In the genomic region with DNA sequence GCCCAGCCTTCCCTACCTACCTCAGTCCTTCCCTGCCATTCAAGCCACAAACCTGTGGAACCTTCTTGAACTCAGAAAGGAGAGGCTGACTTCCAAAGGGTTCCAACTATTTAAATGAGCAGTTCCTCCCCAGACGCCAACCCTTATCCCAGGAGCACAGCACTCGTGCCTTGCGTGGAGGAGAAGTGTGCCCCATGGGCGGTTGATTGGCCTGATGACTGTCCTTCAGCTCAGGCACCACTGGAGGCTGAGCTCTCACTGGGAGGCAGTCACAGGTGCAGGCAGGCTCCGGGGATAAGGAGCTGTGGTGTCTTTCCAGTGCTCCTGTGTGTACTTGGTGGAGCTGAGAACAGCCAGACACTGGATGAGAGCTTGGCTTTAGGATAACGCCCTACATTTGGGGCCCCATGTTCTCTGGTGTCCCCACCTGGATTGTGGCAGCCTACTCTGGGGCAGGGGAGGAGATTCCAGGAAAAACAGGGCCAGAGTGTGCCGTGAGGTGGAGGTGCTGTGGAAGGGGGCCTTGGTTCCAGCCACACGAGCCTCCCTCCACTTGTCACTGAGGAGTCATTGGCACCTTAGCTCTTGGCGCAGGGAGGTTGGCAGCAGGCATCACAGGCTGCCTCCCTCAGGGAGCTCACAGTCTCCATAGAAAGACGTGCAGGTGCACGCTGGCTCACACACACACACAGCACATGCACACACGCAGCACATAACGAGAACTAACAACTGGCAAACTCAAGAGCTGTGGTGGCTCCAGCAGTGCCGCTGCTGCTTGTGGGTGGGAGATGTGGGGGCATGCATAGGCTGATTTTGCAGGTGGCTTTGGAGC, we compare ENCODE assay signal across 20 cellular contexts. TPM values are rescaled to one million over a fixed set of nuclear protein-coding genes. Genes with fewer than 3 reads are reported as not detected.
A peak's percentile ranks its signal among the peaks of the same experiment; 100 is the strongest.
DNase-seq lines count a peak whose midpoint lies in the region; ATAC-seq, FAIRE-seq and TF ChIP-seq lines count a peak whose summit lies in the region.
"Had no signal": no experiment of that assay in that cellular context is flagged by ENCODE, and none has a peak within 500 bp of the region (broad histone marks: within the 10 kb centered on the region; RNA-seq: fewer than 3 reads in every experiment).

No MANE protein-coding gene starts in this region.

- POLR2A ChIA-PET in H1 (lab: Charles Lee; ENCODE audit: partially characterized antibody): interaction anchor here (1.9 to 3.7 kb wide), 2 partner anchors 11 to 13 kb away, joined by 4 to 22 read pairs; no protein-coding TSS in a partner anchor

- ATAC-seq in left ventricle myocardium superior (no peak), GM21367 (IDR thresholded peaks at IDR 0.05; ENCODE audit: unreplicated experiment) (no peak), HG03139 (IDR thresholded peaks at IDR 0.05; ENCODE audit: unreplicated experiment) (no peak)

- H3K4me3 ChIP-seq in H1 (ENCODE audit: extremely low read depth in 1 of 4, insufficient read depth in 2 of 4, low read depth in 3 of 4, low read length in 4 of 4): no peak overlapping the region
- peak overlapping the region in 1 of 2 donors; percentile 7 for H3K4me3 ChIP-seq in neuronal stem cell (ENCODE audit: low read length in 2 of 2)
- no peak overlapping the region for H3K4me3 ChIP-seq in hepatocyte
- H3K4me3 ChIP-seq: GM23248 had no signal

- FAIRE-seq in H1 (lab: Jason Lieb, UNC): no peak
- FAIRE-seq: A204.1, G401.6, GM18507 had no signal

- intact Hi-C loops in cardiac septum (cut with DNase I) (no loop called here), left ventricle myocardium superior (cut with micrococcal nuclease) (no loop called here)

- H3K9me3 ChIP-seq in H1 (ENCODE audit: insufficient read depth in 2 of 2, low read depth in 1 of 2, low read length in 1 of 2) (no peaks in the 10 kb centered on the region), neuronal stem cell (replicated peaks in 1 of 2; ENCODE audit: control insufficient read depth in 2 of 2, insufficient read depth in 1 of 2, low read depth in 1 of 2, low read length in 2 of 2) (no peaks in the 10 kb centered on the region), hepatocyte (ENCODE audit: low read depth) (no peaks in the 10 kb centered on the region)

- H3K18ac ChIP-seq in H1 (ENCODE audit: extremely low read depth, low read length): no peak overlapping the region
- H3K18ac ChIP-seq in neuronal stem cell (ENCODE audit: low read length): peak overlapping the region; percentile 87

- H2AFZ ChIP-seq in H1 (ENCODE audit: low read length) (0 out of 2 replicates have a peak overlapping the region, but pooled peaks have one; percentile 45), neuronal stem cell (ENCODE audit: low read length) (no peak overlapping the region), hepatocyte (no peak overlapping the region)
- H2AFZ ChIP-seq: GM23248 had no signal

- H2BK120ac ChIP-seq in H1 (replicated peaks; ENCODE audit: low read depth, low read length): peak overlapping the region; percentile 59
- H2BK120ac ChIP-seq in neuronal stem cell (ENCODE audit: low read depth, low read length): peak overlapping the region; percentile 25

- H3K27me3 ChIP-seq in H1 (replicated peaks in 1 of 4; ENCODE audit: control insufficient read depth in 3 of 4, extremely low read depth in 1 of 4, insufficient read depth in 3 of 4, low read length in 3 of 4) (peaks cover 0 to 3% (median 0%) of the 10 kb centered on the region in 4 experiments; a peak in 1 of 7 replicates), neuronal stem cell (ENCODE audit: control insufficient read depth in 3 of 3, insufficient read depth in 3 of 3, low read depth in 1 of 3, low read length in 3 of 3) (peaks cover 0 to 40% (median 3%) of the 10 kb centered on the region in 3 experiments), hepatocyte (peaks cover 14% of the 10 kb centered on the region)

- H2BK20ac ChIP-seq in H1 (ENCODE audit: low read length): 0 out of 2 replicates have a peak overlapping the region, but pooled peaks have one; percentile 29

- H4K5ac ChIP-seq in H1 (ENCODE audit: insufficient read length, low read depth, low read length): no peak overlapping the region

- H3K14ac ChIP-seq in H1 (ENCODE audit: insufficient read length) (no peak overlapping the region), neuronal stem cell (ENCODE audit: low read length) (no peak overlapping the region)

- TF ChIP-seq POLR2A in H1 (IDR thresholded peaks at IDR 0.05; ENCODE audit: control extremely low read depth in 1 of 2, low read depth in 2 of 2, low read length in 2 of 2): no peak

- H2BK15ac ChIP-seq in H1 (ENCODE audit: low read length): peak overlapping the region; percentile 93
- H2BK15ac ChIP-seq in neuronal stem cell (ENCODE audit: low read length): peak overlapping the region; percentile 13

- no peak for TF ChIP-seq EP300 in H1 (IDR thresholded peaks at IDR 0.05; ENCODE audit: borderline replicate concordance in 1 of 2, low read depth in 2 of 2, low read length in 2 of 2)

- CTCF ChIA-PET in H1 (lab: Charles Lee; ENCODE audit: partially characterized antibody): interaction anchor here (0.6 to 12.0 kb wide), 26 partner anchors 10 to 265 kb away, joined by 3 to 223 read pairs (median 8); partner anchors contain the start of genes CLCN2, POLR2H and THPO

- peaks cover 3% of the 10 kb centered on the region; the same call in 1 of the 2 replicates for H3K23me2 ChIP-seq in H1 (ENCODE audit: low read depth, low read length)

- H3K27ac ChIP-seq in H1 (ENCODE audit: low read depth, low read length) (no peak overlapping the region), neuronal stem cell (replicated peaks; ENCODE audit: low read length) (no peak overlapping the region), hepatocyte (no peak overlapping the region)
- H3K27ac ChIP-seq: GM23248, KMS-11 had no signal

- 0 out of 2 replicates have a peak overlapping the region, but pooled peaks have one; percentile 19 for H2BK5ac ChIP-seq in H1 (ENCODE audit: low read depth, low read length)
- H2BK5ac ChIP-seq in neuronal stem cell (ENCODE audit: low read length): no peak overlapping the region

- H2AK5ac ChIP-seq in H1 (ENCODE audit: low read depth, low read length): no peak overlapping the region
- H2AK5ac ChIP-seq in neuronal stem cell (ENCODE audit: low read depth, low read length): peak overlapping the region; percentile 79

- peak; percentile 68 for DNase-seq in cardiac septum (ENCODE audit: low spot score)
- no peak for DNase-seq in left ventricle myocardium superior
- peak in 1 of 2 experiments; percentile 44 for DNase-seq in H1 (ENCODE audit: low read depth in 1 of 2, low spot score in 2 of 2)
- DNase-seq in neuronal stem cell (ENCODE audit: low spot score): no peak
- no peak for DNase-seq in globus pallidus (ENCODE audit: low spot score)
- no peak for DNase-seq in hepatocyte (ENCODE audit: low spot score)
- DNase-seq: C1 segment of cervical spinal cord, DND-41, GM23248, HFFc6, NCI-H1436 treated with DMSO at 0.1 percent for 48 hours, NCI-H2029 treated with DMSO at 0.1 percent for 48 hours, NCI-H510A treated with DMSO at 0.1 percent for 48 hours, SHP77 treated with DMSO at 0.1 percent for 48 hours had no signal

- H4K8ac ChIP-seq in H1 (ENCODE audit: extremely low read depth, insufficient read depth, low read length) (no peak overlapping the region), neuronal stem cell (ENCODE audit: low read depth, low read length) (no peak overlapping the region)

- no peak for TF ChIP-seq RAD21 in H1 (IDR thresholded peaks at IDR 0.05 in 1 of 2, conservative IDR thresholded peaks at IDR 0.05 in 1 of 2; ENCODE audit: low read depth in 2 of 2, low read length in 2 of 2)

- no peak overlapping the region for H3K4ac ChIP-seq in H1 (replicated peaks; ENCODE audit: insufficient read length, low read depth, low read length)
- no peak overlapping the region for H3K4ac ChIP-seq in neuronal stem cell (ENCODE audit: low read length)

- H3K36me3 ChIP-seq in H1 (ENCODE audit: control insufficient read depth in 2 of 4, insufficient read depth in 4 of 4, low read length in 3 of 4): no peaks in the 10 kb centered on the region
- H3K36me3 ChIP-seq in neuronal stem cell (replicated peaks in 1 of 2; ENCODE audit: control insufficient read depth in 2 of 2, insufficient read depth in 2 of 2, low read length in 2 of 2): no peaks in the 10 kb centered on the region
- no peaks in the 10 kb centered on the region for H3K36me3 ChIP-seq in hepatocyte (replicated peaks; ENCODE audit: insufficient read depth, low read depth)

- H3K23ac ChIP-seq in H1 (ENCODE audit: insufficient read length) (no peak overlapping the region), neuronal stem cell (ENCODE audit: low read depth, low read length, poor library complexity) (no peak overlapping the region)

- H3K4me1 ChIP-seq in H1 (replicated peaks in 1 of 4; ENCODE audit: control insufficient read depth in 3 of 4, insufficient read depth in 4 of 4, low read length in 3 of 4): peaks cover 0 to 5% (median 2%) of the 10 kb centered on the region in 4 experiments; a peak in 4 of 7 replicates
- H3K4me1 ChIP-seq in neuronal stem cell (ENCODE audit: control insufficient read depth in 2 of 2, insufficient read depth in 1 of 2, low read depth in 1 of 2, low read length in 2 of 2): peaks cover 1 to 14% of the 10 kb centered on the region in 2 donors
- H3K4me1 ChIP-seq in hepatocyte (ENCODE audit: insufficient read depth): no peaks in the 10 kb centered on the region

- H3K9ac ChIP-seq in H1 (replicated peaks in 1 of 4; ENCODE audit: extremely low read depth in 1 of 4, low read depth in 3 of 4, low read length in 3 of 4) (no peak overlapping the region), neuronal stem cell (ENCODE audit: low read depth, low read length, poor library complexity) (no peak overlapping the region)
- H3K9ac ChIP-seq: GM23248, KMS-11 had no signal

- H4K20me1 ChIP-seq in H1 (replicated peaks in 1 of 2; ENCODE audit: control insufficient read depth in 1 of 2, insufficient read depth in 2 of 2, low read length in 2 of 2) (no peaks in the 10 kb centered on the region), hepatocyte (ENCODE audit: insufficient read depth, poor library complexity, severe bottlenecking) (no peaks in the 10 kb centered on the region)

- H4K91ac ChIP-seq in H1 (replicated peaks; ENCODE audit: insufficient read length, low read length) (peak overlapping the region; percentile 61), neuronal stem cell (ENCODE audit: low read depth, low read length, poor library complexity) (peak overlapping the region; percentile 68)

- H3K79me1 ChIP-seq in H1 (ENCODE audit: low read depth, low read length): no peaks in the 10 kb centered on the region; the same call in 1 of the 2 replicates
- H3K79me1 ChIP-seq in neuronal stem cell (ENCODE audit: low read depth, low read length): no peaks in the 10 kb centered on the region

- TF ChIP-seq CTCF in H1 (IDR thresholded peaks at IDR 0.05; ENCODE audit: control extremely low read depth in 1 of 3, insufficient read depth in 1 of 3, low read depth in 1 of 3, low read length in 3 of 3) (no peak), hepatocyte (IDR thresholded peaks at IDR 0.05; ENCODE audit: poor library complexity) (no peak)

- H2BK12ac ChIP-seq in H1 (ENCODE audit: low read depth, low read length) (peak overlapping the region; percentile 87), neuronal stem cell (ENCODE audit: low read length) (peak overlapping the region; percentile 87)

- H3K4me2 ChIP-seq in H1 (ENCODE audit: insufficient read depth in 1 of 2, low read depth in 2 of 2, low read length in 2 of 2): no peak overlapping the region; a peak in 2 of 4 replicates
- no peak overlapping the region for H3K4me2 ChIP-seq in neuronal stem cell (ENCODE audit: insufficient read depth, low read length, poor library complexity, severe bottlenecking)
- no peak overlapping the region for H3K4me2 ChIP-seq in hepatocyte
- H3K4me2 ChIP-seq: KMS-11 had no signal

- H3K79me2 ChIP-seq in H1 (ENCODE audit: control insufficient read depth in 1 of 2, insufficient read depth in 2 of 2, low read length in 2 of 2) (no peaks in the 10 kb centered on the region), hepatocyte (no peaks in the 10 kb centered on the region)

- H3K9me2 ChIP-seq in hepatocyte (replicated peaks; ENCODE audit: insufficient read depth): no peaks in the 10 kb centered on the region

- 79% methylated on average over 14 of the region's 14 CpGs; no CpG with 5 or more reads in 1 of the 2 experiments for WGBS in H1 (ENCODE audit: extremely low coverage in 1 of 2, insufficient coverage in 1 of 2, insufficient read length in 1 of 2, insufficient replicate concordance in 2 of 2, low coverage in 1 of 2, low lambda C conversion rate in 2 of 2, missing lambda C conversion rate in 1 of 2), 2 experiments
- WGBS in neuronal stem cell (ENCODE audit: extremely low coverage in 2 of 2, insufficient read length in 2 of 2, insufficient replicate concordance in 1 of 2), 2 donors: no CpG with 5 or more reads among the region's 14 CpGs
- WGBS in hepatocyte (ENCODE audit: low lambda C conversion rate, missing lambda C conversion rate): 77% methylated on average over 14 of the region's 14 CpGs

- no peak overlapping the region for H3K56ac ChIP-seq in H1 (replicated peaks; ENCODE audit: insufficient read length, low read depth, low read length)

RNA-seq across cellular contexts. Expression of gene EPHB3, which starts 22.8 kb away (rescaled TPM):
- 3.6 TPM for total RNA-seq in cardiac septum
- total RNA-seq in left ventricle myocardium superior: 1.6 TPM
- 0.80 and 0.91 TPM in 2 replicates for total RNA-seq in H1 (2021; fragmentation: NEBNext Ultra II Directional; extraction: Animal tissue kit (Norgen Biotek cat#: 25700))
- polyA plus RNA-seq in H1 (2011; rRNA removed): 0.41 and 0.82 TPM in 2 replicates
- polyA plus RNA-seq in H1 (2011; cell fraction: cytosol; rRNA removed): 0.61 TPM
- polyA plus RNA-seq in H1 (2011; cell fraction: nucleus; rRNA removed): 1.5 TPM
- polyA plus RNA-seq in H1 (2012, experiment 1 of 2): 0.83 to 1.3 TPM (median 1.0 TPM) in 4 replicates
- 1.2 TPM for polyA plus RNA-seq in H1 (2012, experiment 2 of 2)
- 0.55 TPM for polyA plus RNA-seq in H1 (2013, experiment 1 of 2)
- polyA plus RNA-seq in H1 (2013, experiment 2 of 2): 0.46 TPM
- 0.78 and 1.8 TPM in 2 replicates for polyA minus RNA-seq in H1 (2011; rRNA and poly(A)+ RNA removed)
- polyA minus RNA-seq in H1 (2011; cell fraction: cytosol; rRNA and poly(A)+ RNA removed): 1.8 TPM
- 0.40 TPM for polyA minus RNA-seq in H1 (2011; cell fraction: nucleus; rRNA and poly(A)+ RNA removed)
- 3.8 TPM for polyA plus RNA-seq in neuronal stem cell (2013, experiment 1 of 2)
- polyA plus RNA-seq in neuronal stem cell (2013, experiment 2 of 2): 4.3 TPM
- 5.2 and 11.0 TPM in 2 replicates for total RNA-seq in hepatocyte
- polyA plus RNA-seq in hepatocyte: 21.2 and 22.0 TPM in 2 replicates
